In genomic region chr18:22816266-22817176, GRCh38 we compare ENCODE assay signal across 14 cellular contexts.
DNase-seq lines count a peak whose midpoint lies in the region; ATAC-seq, FAIRE-seq and TF ChIP-seq lines count a peak whose summit lies in the region.
"Had no signal": no experiment of that assay in that cellular context is flagged by ENCODE, and none has a peak within 500 bp of the region (broad histone marks: within the 10 kb centered on the region; RNA-seq: fewer than 3 reads in every experiment).

No MANE protein-coding gene starts in this region.

- H2AFZ ChIP-seq in keratinocyte (ENCODE audit: control insufficient read depth, low read length) = peak overlapping the region; percentile 45

- peaks cover 21% of the 10 kb centered on the region for H3K4me1 Mint-ChIP-seq in MCF 10A (ENCODE audit: insufficient read depth, unreplicated experiment)
- H3K4me1 Mint-ChIP-seq: activated naive CD4-positive, alpha-beta T cell treated with anti-CD3 and anti-CD28 coated beads, Interleukin-2, amount 10 ng/mL, durations not matched to agents 7 days and 5 days; memory B cell had no signal

- DNase-seq in MCF 10A (ENCODE audit: unreplicated experiment) (peak; percentile 28), breast epithelium (ENCODE audit: low spot score in 2 of 2) (no peak), NCI-H774 (lab: John Stamatoyannopoulos, UW) (peak; percentile 14), keratinocyte (ENCODE audit: low read depth, low spot score) (no peak), coronary artery (ENCODE audit: low spot score) (no peak)
- DNase-seq in activated T-cell treated with anti-CD3 and anti-CD28 coated beads, Interleukin-2, amount 50 U/mL, for 1 hour = no peak
- DNase-seq: activated naive CD4-positive, alpha-beta T cell treated with anti-CD3 and anti-CD28 coated beads, Interleukin-2, amount 10 ng/mL, durations not matched to agents 7 days and 5 days; brain microvascular endothelial cell; effector CD8-positive, alpha-beta T cell; T-helper 1 cell had no signal

- H3K4me1 ChIP-seq in breast epithelium = no peaks in the 10 kb centered on the region
- H3K4me1 ChIP-seq in keratinocyte (ENCODE audit: control insufficient read depth, extremely low read depth, insufficient read depth, low read length) = peaks cover 28% of the 10 kb centered on the region

- H3K9me1 ChIP-seq in keratinocyte (ENCODE audit: control insufficient read depth, extremely low read depth, insufficient read depth, low read length) = no peaks in the 10 kb centered on the region

- dilution Hi-C loops in keratinocyte (cut with MboI; ENCODE audit: extremely low pct_ligation_motif_present, low sequenced_read_pairs) = no loop called here

- POLR2A ChIA-PET in MCF 10A (lab: Yijun Ruan, JAX) = interaction anchor here (0.9 to 3.3 kb wide), 9 partner anchors 11 to 167 kb away, joined by 3 to 25 read pairs (median 11); partner anchors contain the start of gene RBBP8

- no peaks in the 10 kb centered on the region for H3K36me3 Mint-ChIP-seq in MCF 10A (ENCODE audit: insufficient read depth, unreplicated experiment)
- H3K36me3 Mint-ChIP-seq: activated naive CD4-positive, alpha-beta T cell treated with anti-CD3 and anti-CD28 coated beads, Interleukin-2, amount 10 ng/mL, durations not matched to agents 7 days and 5 days; memory B cell had no signal

- TF ChIP-seq POLR2A in breast epithelium (IDR thresholded peaks at IDR 0.05) = no peak
- no peak for TF ChIP-seq POLR2A in GM18505 (IDR thresholded peaks at IDR 0.05; ENCODE audit: borderline replicate concordance, extremely low read depth, insufficient read depth, insufficient read length)

- H3K9me3 Mint-ChIP-seq in MCF 10A (ENCODE audit: unreplicated experiment) = no peaks in the 10 kb centered on the region
- H3K9me3 Mint-ChIP-seq: activated naive CD4-positive, alpha-beta T cell treated with anti-CD3 and anti-CD28 coated beads, Interleukin-2, amount 10 ng/mL, durations not matched to agents 7 days and 5 days; memory B cell; stimulated activated naive CD8-positive, alpha-beta T cell treated with anti-CD3 and anti-CD28 coated beads, Interleukin-15, Interleukin-2, amounts not matched to agents 100 ng/mL and 50 ng/mL, for 24 hours had no signal

- H3K27me3 ChIP-seq in breast epithelium = no peaks in the 10 kb centered on the region
- H3K27me3 ChIP-seq in keratinocyte (ENCODE audit: control insufficient read depth, extremely low read depth, insufficient read depth, low read length) = no peaks in the 10 kb centered on the region
- H3K27me3 ChIP-seq: brain microvascular endothelial cell had no signal

- no TSS peak for BruUV-seq in MCF 10A (replicated peaks; lab: Mats Ljungman, UMichigan)

- H3K36me3 ChIP-seq in breast epithelium (no peaks in the 10 kb centered on the region), keratinocyte (ENCODE audit: control insufficient read depth in 2 of 2, extremely low read depth in 1 of 2, insufficient read depth in 2 of 2, low read length in 2 of 2) (no peaks in the 10 kb centered on the region)
- H3K36me3 ChIP-seq: brain microvascular endothelial cell had no signal

- intact Hi-C loops in MCF 10A (cut with micrococcal nuclease) = loop anchor here (10.0 kb wide), 1 partner anchor 558 kb away; no protein-coding TSS in a partner anchor
- intact Hi-C loops in breast epithelium (cut with DNase I; ENCODE audit: low total_unique reads) = no loop called here

- CTCF ChIA-PET in MCF 10A (lab: Yijun Ruan, JAX) = interaction anchor here (0.6 to 7.2 kb wide), 6 partner anchors 31 to 594 kb away, joined by 3 to 75 read pairs (median 18); no protein-coding TSS in a partner anchor

- H3K4me3 ChIP-seq in breast epithelium (no peak overlapping the region), keratinocyte (ENCODE audit: control insufficient read depth in 2 of 3, extremely low read depth in 1 of 3, insufficient read depth in 2 of 3, low read depth in 1 of 3, low read length in 3 of 3) (no peak overlapping the region), coronary artery (no peak overlapping the region)

- no peaks in the 10 kb centered on the region for H4K20me1 ChIP-seq in keratinocyte (ENCODE audit: control insufficient read depth, extremely low read depth, insufficient read depth, low read length)

- no peak overlapping the region for H3K4me2 ChIP-seq in keratinocyte (ENCODE audit: control insufficient read depth, extremely low read depth, insufficient read depth, low read depth, low read length)

- no peaks in the 10 kb centered on the region for H3K79me2 ChIP-seq in keratinocyte (ENCODE audit: control insufficient read depth, insufficient read depth, low read length)

- no peak overlapping the region for H3K4me3 Mint-ChIP-seq in MCF 10A (ENCODE audit: unreplicated experiment)
- H3K4me3 Mint-ChIP-seq: activated naive CD4-positive, alpha-beta T cell treated with anti-CD3 and anti-CD28 coated beads, Interleukin-2, amount 10 ng/mL, durations not matched to agents 7 days and 5 days; memory B cell; stimulated activated naive CD8-positive, alpha-beta T cell treated with anti-CD3 and anti-CD28 coated beads, Interleukin-15, Interleukin-2, amounts not matched to agents 100 ng/mL and 50 ng/mL, for 24 hours had no signal

- H3K27ac ChIP-seq in breast epithelium = peak overlapping the region in 1 of 2 donors; percentile 30
- H3K27ac ChIP-seq in keratinocyte (ENCODE audit: control insufficient read depth, insufficient read depth, low read length) = no peak overlapping the region
- no peak overlapping the region for H3K27ac ChIP-seq in coronary artery
- H3K27ac ChIP-seq: brain microvascular endothelial cell had no signal

- no peak overlapping the region for H3K27ac Mint-ChIP-seq in MCF 10A (ENCODE audit: low read depth, unreplicated experiment)
- H3K27ac Mint-ChIP-seq: activated naive CD4-positive, alpha-beta T cell treated with anti-CD3 and anti-CD28 coated beads, Interleukin-2, amount 10 ng/mL, durations not matched to agents 7 days and 5 days; memory B cell; stimulated activated naive CD8-positive, alpha-beta T cell treated with anti-CD3 and anti-CD28 coated beads, Interleukin-15, Interleukin-2, amounts not matched to agents 100 ng/mL and 50 ng/mL, for 24 hours had no signal

- H3K9me3 ChIP-seq in breast epithelium (no peaks in the 10 kb centered on the region), keratinocyte (ENCODE audit: control insufficient read depth, low read depth, low read length) (no peaks in the 10 kb centered on the region)

- ATAC-seq in SK-N-SH treated with all-trans-retinoic acid at 6 μM for 48 hours (no peak), GM18505 (IDR thresholded peaks at IDR 0.05; ENCODE audit: unreplicated experiment) (no peak)

- FAIRE-seq in keratinocyte (lab: Jason Lieb, UNC) = no peak

- no peaks in the 10 kb centered on the region for H3K27me3 Mint-ChIP-seq in MCF 10A (ENCODE audit: insufficient read depth, unreplicated experiment)

- TF ChIP-seq CTCF in MCF 10A (IDR thresholded peaks at IDR 0.05; ENCODE audit: unreplicated experiment) (no peak), breast epithelium (IDR thresholded peaks at IDR 0.05) (no peak), keratinocyte (optimal IDR thresholded peaks at IDR 0.05 in 1 of 3, IDR thresholded peaks at IDR 0.05 in 1 of 3, conservative IDR thresholded peaks at IDR 0.05 in 1 of 3; ENCODE audit: extremely low read depth in 1 of 3, insufficient read depth in 2 of 3, low read length in 3 of 3) (no peak), coronary artery (IDR thresholded peaks at IDR 0.05) (no peak)

- H3K9ac ChIP-seq in keratinocyte (ENCODE audit: control insufficient read depth, extremely low read depth, insufficient read depth, low read length) = no peak overlapping the region

TF ChIP-seq in SK-N-SH treated with all-trans-retinoic acid at 6 μM for 48 hours, 23 proteins besides CTCF, POLR2A, EP300 and RAD21:
- TF ChIP-seq ZFP3 (CRISPR knock-in tag; IDR thresholded peaks at IDR 0.05) (no peak), ESRRG (CRISPR knock-in tag; IDR thresholded peaks at IDR 0.05) (no peak)

Comparison
In these comparisons a context has a peak if more than half of its experiments do, and no peak if none do; other contexts are left out.
1. DNase-seq: peak in MCF 10A (single experiment) and NCI-H774 (single experiment); none in breast epithelium (0 of 2), keratinocyte (single experiment), coronary artery (single experiment) and activated T-cell treated with anti-CD3 and anti-CD28 coated beads, Interleukin-2, amount 50 U/mL, for 1 hour (single experiment).